ENCODE assay signal across 10 cellular contexts in the genomic region with DNA sequence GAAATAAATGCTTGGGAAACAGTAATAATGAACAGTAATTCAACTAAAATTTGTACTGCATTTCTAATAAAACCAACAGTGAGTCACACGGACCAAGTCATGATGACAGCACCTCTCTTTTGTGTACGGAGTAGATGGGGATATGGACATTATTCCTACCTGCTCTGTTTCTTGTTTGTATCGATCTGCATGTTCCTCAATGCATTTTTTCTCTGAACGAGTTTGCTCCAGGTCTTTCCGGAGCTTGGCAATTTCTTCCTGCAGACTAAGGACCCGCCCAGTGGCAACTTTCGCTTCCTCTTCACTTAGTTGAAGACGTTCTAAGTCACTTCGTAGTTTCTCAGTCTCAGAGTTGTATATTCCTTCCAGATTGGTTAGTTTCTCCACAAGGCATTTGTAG.
DNase-seq lines count a peak whose midpoint lies in the region; ATAC-seq and TF ChIP-seq lines count a peak whose summit lies in the region.
"Had no signal": no experiment of that assay in that cellular context is flagged by ENCODE, and none has a peak within 500 bp of the region (broad histone marks: within the 10 kb centered on the region; RNA-seq: fewer than 3 reads in every experiment).

No MANE protein-coding gene starts in this region.

- no peak overlapping the region for H2AFZ ChIP-seq in mammary epithelial cell (ENCODE audit: low read depth, low read length)

- DNase-seq in mammary epithelial cell (peak; percentile 31), MCF 10A (ENCODE audit: unreplicated experiment) (no peak), activated B cell treated with CpG ODN at 0.5 μM for 24 hours (no peak), transverse colon (peak; percentile 41), D341Med (ENCODE audit: low spot score) (no peak), left lobe of liver (ENCODE audit: low spot score) (no peak)
- DNase-seq: 8988T had no signal

- dilution Hi-C loops in mammary epithelial cell (cut with HindIII; ENCODE audit: low sequenced_read_pairs) = no loop called here

- H3K36me3 ChIP-seq in mammary epithelial cell (ENCODE audit: insufficient read depth, low read length) (peaks cover 9% of the 10 kb centered on the region), transverse colon (peaks cover 0 to 10% (median 3%) of the 10 kb centered on the region in 4 donors)

- H3K9me3 Mint-ChIP-seq in MCF 10A (ENCODE audit: unreplicated experiment) (no peaks in the 10 kb centered on the region), activated B cell treated with CpG ODN at 0.5 μM for 24 hours (no peaks in the 10 kb centered on the region)

- peaks cover 31% of the 10 kb centered on the region for H3K36me3 Mint-ChIP-seq in MCF 10A (ENCODE audit: insufficient read depth, unreplicated experiment)
- H3K36me3 Mint-ChIP-seq in activated B cell treated with CpG ODN at 0.5 μM for 24 hours (ENCODE audit: low read depth) = peaks cover 88% of the 10 kb centered on the region

- no peaks in the 10 kb centered on the region for H4K20me1 ChIP-seq in mammary epithelial cell (ENCODE audit: insufficient read depth, low read length)

- 98% methylated on average over 9 of the region's 9 CpGs for WGBS in mammary epithelial cell (ENCODE audit: low coverage, missing lambda C conversion rate)
- 73 to 88% methylated on average over 9 of the region's 9 CpGs for WGBS in transverse colon (ENCODE audit: low coverage in 1 of 2), 2 donors

- H3K27ac ChIP-seq in mammary epithelial cell (ENCODE audit: insufficient read depth, low read depth, low read length) (no peak overlapping the region), transverse colon (no peak overlapping the region)

- H3K27ac Mint-ChIP-seq in MCF 10A (ENCODE audit: low read depth, unreplicated experiment) = no peak overlapping the region
- H3K27ac Mint-ChIP-seq in activated B cell treated with CpG ODN at 0.5 μM for 24 hours = peak overlapping the region; percentile 78

- CTCF ChIA-PET in mammary epithelial cell (lab: Charles Lee; ENCODE audit: low non-redundant PET) (no interaction called here), MCF 10A (lab: Yijun Ruan, JAX) (no interaction called here), activated B cell treated with CpG ODN at 0.5 μM for 24 hours (lab: Charles Lee) (no interaction called here)

- H3K4me1 Mint-ChIP-seq in MCF 10A (ENCODE audit: insufficient read depth, unreplicated experiment) (no peaks in the 10 kb centered on the region), activated B cell treated with CpG ODN at 0.5 μM for 24 hours (peaks cover 11% of the 10 kb centered on the region)

- no peak for TF ChIP-seq POLR2A in transverse colon (IDR thresholded peaks at IDR 0.05)

- H3K4me3 Mint-ChIP-seq in MCF 10A (ENCODE audit: unreplicated experiment) (no peak overlapping the region), activated B cell treated with CpG ODN at 0.5 μM for 24 hours (peak overlapping the region; percentile 55)

- ATAC-seq in HG03575 (IDR thresholded peaks at IDR 0.05; ENCODE audit: extremely low read depth, insufficient number of reproducible peaks, low FRiP score, unreplicated experiment) = peak; percentile 73
- peak; percentile 75 for ATAC-seq in activated B cell treated with CpG ODN at 0.5 μM for 24 hours (ENCODE audit: low read depth)
- ATAC-seq in GM18867 (IDR thresholded peaks at IDR 0.05; ENCODE audit: unreplicated experiment) = no peak
- ATAC-seq in left lobe of liver = no peak
- ATAC-seq: right cardiac atrium had no signal

- H3K4me1 ChIP-seq in mammary epithelial cell (ENCODE audit: insufficient read depth, low read length) (no peaks in the 10 kb centered on the region), transverse colon (no peaks in the 10 kb centered on the region)

- H3K9me3 ChIP-seq in mammary epithelial cell (replicated peaks; ENCODE audit: insufficient read depth, low read length) = no peaks in the 10 kb centered on the region
- peaks cover 0 to 4% of the 10 kb centered on the region in 2 donors for H3K9me3 ChIP-seq in transverse colon

- intact Hi-C loops in mammary epithelial cell (cut with micrococcal nuclease) = no loop called here
- intact Hi-C loops in MCF 10A (cut with micrococcal nuclease) = no loop called here
- intact Hi-C loops in activated B cell treated with CpG ODN at 0.5 μM for 24 hours (cut with micrococcal nuclease) = loop anchor here (2.0 to 10.0 kb wide), 2 partner anchors 159 to 195 kb away; a partner anchor contains a TSS
- intact Hi-C loops in transverse colon (cut with DNase I; ENCODE audit: low total_unique reads) = no loop called here

- H3K27me3 Mint-ChIP-seq in MCF 10A (ENCODE audit: insufficient read depth, unreplicated experiment) (no peaks in the 10 kb centered on the region), activated B cell treated with CpG ODN at 0.5 μM for 24 hours (no peaks in the 10 kb centered on the region)

- in situ Hi-C loops in mammary epithelial cell (cut with MboI; ENCODE audit: low sequenced_read_pairs in 2 of 2) (no loop called here), transverse colon (cut with MboI; ENCODE audit: low pct_ligation_motif_present in 1 of 4, low pct_unique_long_range_greater_than_20kb in 1 of 4, low sequenced_read_pairs in 3 of 4) (loop anchor here in 1 of 4 donors (25.0 kb wide), 1 partner anchor 367 kb away; no protein-coding TSS in a partner anchor)

- POLR2A ChIA-PET in MCF 10A (lab: Yijun Ruan, JAX) (no interaction called here), activated B cell treated with CpG ODN at 0.5 μM for 24 hours (lab: Charles Lee) (interaction anchor here (0.6 to 1.0 kb wide), 2 partner anchors 95 to 188 kb away, joined by 5 to 6 read pairs; no protein-coding TSS in a partner anchor)

- H3K9ac ChIP-seq in mammary epithelial cell (ENCODE audit: insufficient read depth, low read length) = no peak overlapping the region

- BruUV-seq in mammary epithelial cell (replicated peaks; lab: Mats Ljungman, UMichigan) (no TSS peak), MCF 10A (replicated peaks; lab: Mats Ljungman, UMichigan) (no TSS peak)

- no peak overlapping the region for H3K4me3 ChIP-seq in mammary epithelial cell (replicated peaks in 1 of 3; ENCODE audit: insufficient read depth in 1 of 3, low read depth in 2 of 3, low read length in 3 of 3)
- H3K4me3 ChIP-seq in transverse colon = no peak overlapping the region

- H3K27me3 ChIP-seq in mammary epithelial cell (ENCODE audit: insufficient read depth, low read length) = no peaks in the 10 kb centered on the region
- no peaks in the 10 kb centered on the region for H3K27me3 ChIP-seq in transverse colon

- no peaks in the 10 kb centered on the region for H3K79me2 ChIP-seq in mammary epithelial cell (ENCODE audit: insufficient read depth, low read length)

- no peak for TF ChIP-seq EP300 in transverse colon (IDR thresholded peaks at IDR 0.05; ENCODE audit: low read depth)

- no peak for TF ChIP-seq CTCF in mammary epithelial cell (conservative IDR thresholded peaks at IDR 0.05 in 1 of 2, IDR thresholded peaks at IDR 0.05 in 1 of 2; ENCODE audit: extremely low read depth in 1 of 2, insufficient read depth in 1 of 2, low read depth in 1 of 2, low read length in 2 of 2)
- TF ChIP-seq CTCF in MCF 10A (IDR thresholded peaks at IDR 0.05; ENCODE audit: unreplicated experiment) = no peak
- no peak for TF ChIP-seq CTCF in activated B cell treated with CpG ODN at 0.5 μM for 24 hours (IDR thresholded peaks at IDR 0.05)
- TF ChIP-seq CTCF in transverse colon (IDR thresholded peaks at IDR 0.05) = no peak

- no peak overlapping the region for H3K4me2 ChIP-seq in mammary epithelial cell (ENCODE audit: insufficient read depth, low read depth, low read length)

Comparison
In these comparisons a context has a peak if more than half of its experiments do, and no peak if none do; other contexts are left out.
1. DNase-seq: peak in mammary epithelial cell (single experiment) and transverse colon (single experiment); none in MCF 10A (single experiment), activated B cell treated with CpG ODN at 0.5 μM for 24 hours (single experiment), D341Med (single experiment) and left lobe of liver (single experiment).
2. ATAC-seq: peak in HG03575 (single experiment) and activated B cell treated with CpG ODN at 0.5 μM for 24 hours (single experiment); none in GM18867 (single experiment) and left lobe of liver (single experiment).